In genomic region chr14:70289138-70289537, GRCh38 we compare ENCODE assay signal across 1 cellular context.
A peak's percentile ranks its signal among the peaks of the same experiment; 100 is the strongest.
TF ChIP-seq lines count a peak whose summit lies in the region.

No MANE protein-coding gene starts in this region.

TF ChIP-seq in GM12878, 131 proteins besides CTCF, POLR2A, EP300 and RAD21 (continued from another document):
- TF ChIP-seq ZBTB11 (CRISPR knock-in tag; IDR thresholded peaks at IDR 0.05) (no peak), MEF2B (IDR thresholded peaks at IDR 0.05; ENCODE audit: partially characterized antibody, poor library complexity, severe bottlenecking) (no peak), RUNX3 (IDR thresholded peaks at IDR 0.05; ENCODE audit: low read length) (peak; percentile 30; the same call in 1 of the 2 replicates), JUND (IDR thresholded peaks at IDR 0.05; ENCODE audit: low read depth, low read length) (no peak), BCL11A (IDR thresholded peaks at IDR 0.05; ENCODE audit: low read depth, low read length) (no peak), NFYA (IDR thresholded peaks at IDR 0.05; ENCODE audit: borderline replicate concordance, low read depth, low read length) (no peak), ZNF384 (IDR thresholded peaks at IDR 0.05; ENCODE audit: borderline replicate concordance, low read depth, low read length) (no peak), E2F8 (IDR thresholded peaks at IDR 0.05; ENCODE audit: low read depth, partially characterized antibody) (no peak), PAX8 (IDR thresholded peaks at IDR 0.05) (no peak), HDGF (IDR thresholded peaks at IDR 0.05) (no peak), POLR2AphosphoS5 (IDR thresholded peaks at IDR 0.05; ENCODE audit: low read length) (no peak), SREBF1 (IDR thresholded peaks at IDR 0.05; ENCODE audit: low read length) (no peak), YY1 (IDR thresholded peaks at IDR 0.05; ENCODE audit: low read depth, low read length) (0 out of 2 replicates have a peak, but pooled peaks have one; percentile 28), BCLAF1 (IDR thresholded peaks at IDR 0.05) (no peak), EED (IDR thresholded peaks at IDR 0.05; ENCODE audit: low read depth) (peak; percentile 30; the same call in 1 of the 2 replicates), SRF (IDR thresholded peaks at IDR 0.05; ENCODE audit: low read depth in 2 of 2, low read length in 2 of 2) (peak in 1 of 2 experiments; percentile 85; a peak in 2 of 4 replicates), HDAC6 (IDR thresholded peaks at IDR 0.05; ENCODE audit: unreplicated experiment) (no peak), NBN (IDR thresholded peaks at IDR 0.05) (no peak), ZNF592 (IDR thresholded peaks at IDR 0.05) (no peak), SPI1 (IDR thresholded peaks at IDR 0.05; ENCODE audit: borderline replicate concordance, insufficient read depth, low read depth, low read length) (peak; percentile 24; the same call in 1 of the 2 replicates), ZBTB33 (IDR thresholded peaks at IDR 0.05) (no peak), RELA (IDR thresholded peaks at IDR 0.05; ENCODE audit: borderline replicate concordance, partially characterized antibody) (no peak)
TF ChIP-seq in GM12878: peak in this region for 9.
